1 cellular context compared by ENCODE assay signal in genomic region chr3:173027429-173027828, GRCh38.
TF ChIP-seq lines count a peak whose summit lies in the region.

No MANE protein-coding gene starts in this region.

TF ChIP-seq in K562, 482 proteins besides CTCF, POLR2A, EP300 and RAD21 (continued from another document):
- TF ChIP-seq PRDM10 (IDR thresholded peaks at IDR 0.05; ENCODE audit: partially characterized antibody) (peak; percentile 19), ZNF12 (CRISPR knock-in tag; IDR thresholded peaks at IDR 0.05) (peak; percentile 93)
TF ChIP-seq in K562: peak in this region for 2.
